Comparison of ENCODE assay signal across 21 cellular contexts in the genomic region with DNA sequence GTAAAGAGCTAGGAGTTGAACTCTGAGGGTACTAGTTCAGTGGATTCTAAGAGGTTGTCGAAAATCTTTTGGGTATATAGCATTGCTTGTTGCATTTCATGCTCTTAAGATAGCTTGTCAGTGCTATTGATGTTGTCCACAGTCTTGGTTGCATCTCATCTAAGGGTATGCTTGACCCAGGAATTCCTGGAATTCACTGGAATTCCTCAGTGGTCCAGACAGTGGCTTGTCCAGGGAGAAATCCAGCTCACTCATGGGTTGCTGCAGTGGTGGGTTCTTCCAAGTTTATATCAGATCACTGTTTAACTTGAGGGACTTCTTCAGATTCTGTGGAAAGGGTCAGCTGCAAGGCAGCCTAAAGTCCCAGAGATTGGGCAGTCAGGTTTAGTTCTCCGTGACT.
"Had no signal": no experiment of that assay in that cellular context is flagged by ENCODE, and none has a peak within 500 bp of the region (broad histone marks: within the 10 kb centered on the region; RNA-seq: fewer than 3 reads in every experiment).

No MANE protein-coding gene starts in this region.

- H3K9me3 ChIP-seq: esophagus muscularis mucosa, gastrocnemius medialis, pancreas, upper lobe of left lung, uterus had no signal

- H3K27ac ChIP-seq: coronary artery, dorsolateral prefrontal cortex, epithelial cell of prostate, esophagus muscularis mucosa, gastrocnemius medialis, pancreas, upper lobe of left lung, uterus had no signal

- H3K27me3 ChIP-seq: gastrocnemius medialis, pancreas, upper lobe of left lung, uterus had no signal

- H3K4me3 Mint-ChIP-seq: mesothelial cell of epicardium, natural killer cell, neural crest cell had no signal

- H3K4me1 ChIP-seq: esophagus muscularis mucosa, gastrocnemius medialis, pancreas, upper lobe of left lung, uterus had no signal

- H3K36me3 Mint-ChIP-seq: mesothelial cell of epicardium, natural killer cell had no signal

- H3K9me3 Mint-ChIP-seq: natural killer cell, neural crest cell had no signal

- DNase-seq: dorsolateral prefrontal cortex; effector CD8-positive, alpha-beta T cell; gastrocnemius medialis; glutamatergic neuron; kidney glomerular epithelial cell; mammary epithelial cell; natural killer cell; occipital lobe; pancreas; right cardiac atrium; small intestine; stimulated activated CD4-positive, alpha-beta T cell treated with anti-CD3 and anti-CD28 coated beads, Interleukin-12 subunit alpha, Interleukin-12 subunit beta, amount 100 ng/mL, for 4 hours; stimulated activated naive CD4-positive, alpha-beta T cell treated with Interleukin-2 at 50 U/mL for 16 hours; upper lobe of left lung; uterus had no signal

- H3K27ac Mint-ChIP-seq: mesothelial cell of epicardium, natural killer cell, progenitor cell of endocrine pancreas had no signal

- FAIRE-seq: pancreas, small intestine had no signal

- H3K27me3 Mint-ChIP-seq: progenitor cell of endocrine pancreas had no signal

- H3K4me3 ChIP-seq: coronary artery, dorsolateral prefrontal cortex, esophagus muscularis mucosa, gastrocnemius medialis, pancreas, upper lobe of left lung, uterus had no signal

- ATAC-seq: gastrocnemius medialis, natural killer cell, pancreas, right cardiac atrium had no signal

- H3K4me1 Mint-ChIP-seq: mesothelial cell of epicardium, natural killer cell, neural crest cell had no signal

- H3K36me3 ChIP-seq: esophagus muscularis mucosa, gastrocnemius medialis, pancreas, upper lobe of left lung, uterus had no signal
